ENCODE assay signal across 1 cellular context in the genomic region with DNA sequence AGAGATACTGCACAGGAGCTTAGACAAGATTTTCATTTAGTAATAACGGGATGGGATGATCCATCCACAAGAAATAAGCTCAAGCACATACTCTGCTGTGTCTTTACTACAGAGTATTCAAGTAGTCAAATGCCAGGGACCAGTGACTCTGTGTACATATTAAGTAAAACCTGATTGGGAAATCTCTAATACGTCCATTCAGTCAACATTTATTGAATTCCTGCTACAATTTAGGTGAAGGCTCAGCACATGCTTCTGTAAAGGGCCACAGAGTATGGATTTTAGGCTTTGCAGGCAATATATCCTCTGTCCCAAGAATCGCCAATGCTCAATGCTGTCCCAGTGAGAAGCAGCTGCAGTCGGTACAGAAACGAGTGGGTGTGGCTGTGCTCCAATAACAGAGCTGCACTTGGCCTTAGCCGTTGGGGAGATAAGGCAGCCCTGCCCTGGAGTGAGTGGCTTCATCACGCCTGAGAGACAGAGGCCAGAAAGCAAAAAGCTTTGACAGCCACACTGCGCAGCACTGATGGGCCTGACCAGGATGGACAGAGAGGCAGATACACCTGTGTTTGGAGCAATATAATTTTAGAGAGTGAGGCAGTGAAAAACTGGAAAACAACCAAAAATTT.
A peak's percentile ranks its signal among the peaks of the same experiment; 100 is the strongest.
TF ChIP-seq lines count a peak whose summit lies in the region.

No MANE protein-coding gene starts in this region.

TF ChIP-seq in K562, 482 proteins besides CTCF, POLR2A, EP300 and RAD21 (continued from another document and continues in another):
- TF ChIP-seq, protein P1, sequence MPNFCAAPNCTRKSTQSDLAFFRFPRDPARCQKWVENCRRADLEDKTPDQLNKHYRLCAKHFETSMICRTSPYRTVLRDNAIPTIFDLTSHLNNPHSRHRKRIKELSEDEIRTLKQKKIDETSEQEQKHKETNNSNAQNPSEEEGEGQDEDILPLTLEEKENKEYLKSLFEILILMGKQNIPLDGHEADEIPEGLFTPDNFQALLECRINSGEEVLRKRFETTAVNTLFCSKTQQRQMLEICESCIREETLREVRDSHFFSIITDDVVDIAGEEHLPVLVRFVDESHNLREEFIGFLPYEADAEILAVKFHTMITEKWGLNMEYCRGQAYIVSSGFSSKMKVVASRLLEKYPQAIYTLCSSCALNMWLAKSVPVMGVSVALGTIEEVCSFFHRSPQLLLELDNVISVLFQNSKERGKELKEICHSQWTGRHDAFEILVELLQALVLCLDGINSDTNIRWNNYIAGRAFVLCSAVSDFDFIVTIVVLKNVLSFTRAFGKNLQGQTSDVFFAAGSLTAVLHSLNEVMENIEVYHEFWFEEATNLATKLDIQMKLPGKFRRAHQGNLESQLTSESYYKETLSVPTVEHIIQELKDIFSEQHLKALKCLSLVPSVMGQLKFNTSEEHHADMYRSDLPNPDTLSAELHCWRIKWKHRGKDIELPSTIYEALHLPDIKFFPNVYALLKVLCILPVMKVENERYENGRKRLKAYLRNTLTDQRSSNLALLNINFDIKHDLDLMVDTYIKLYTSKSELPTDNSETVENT (CRISPR knock-in tag; IDR thresholded peaks at IDR 0.05) = no peak
- TF ChIP-seq NUFIP1 (IDR thresholded peaks at IDR 0.05; ENCODE audit: partially characterized antibody) (no peak), ZNF584 (CRISPR knock-in tag; IDR thresholded peaks at IDR 0.05; ENCODE audit: low read depth) (no peak), ATF1 (CRISPR knock-in tag; IDR thresholded peaks at IDR 0.05) (no peak), ATF1 (tag; IDR thresholded peaks at IDR 0.05) (0 out of 2 replicates have a peak, but pooled peaks have one; percentile 17), GABPB1 (CRISPR knock-in tag; IDR thresholded peaks at IDR 0.05) (no peak), ZNF134 (CRISPR knock-in tag; conservative IDR thresholded peaks at IDR 0.05) (no peak), ZNF655 (CRISPR knock-in tag; IDR thresholded peaks at IDR 0.05) (no peak), HNRNPK (IDR thresholded peaks at IDR 0.05; ENCODE audit: low read depth, low read length, poor library complexity, severe bottlenecking) (no peak), ZNF212 (CRISPR knock-in tag; IDR thresholded peaks at IDR 0.05) (no peak), CBFB (CRISPR knock-in tag; IDR thresholded peaks at IDR 0.05) (no peak), CSDE1 (IDR thresholded peaks at IDR 0.05) (no peak), BRF1 (IDR thresholded peaks at IDR 0.05; ENCODE audit: borderline replicate concordance, extremely low read depth, insufficient read length) (no peak), GATA2 (CRISPR knock-in tag; IDR thresholded peaks at IDR 0.05) (peak; percentile 54), EGR1 (conservative IDR thresholded peaks at IDR 0.05) (peak; percentile 64), ZFPM2 (CRISPR knock-in tag; IDR thresholded peaks at IDR 0.05) (no peak), KHSRP (IDR thresholded peaks at IDR 0.05) (no peak), ZFP30 (CRISPR knock-in tag; IDR thresholded peaks at IDR 0.05; ENCODE audit: borderline replicate concordance) (no peak), ZNF512 (tag; IDR thresholded peaks at IDR 0.05) (no peak), RB1 (IDR thresholded peaks at IDR 0.05; ENCODE audit: low read depth) (0 out of 2 replicates have a peak, but pooled peaks have one; percentile 20), MAZ (CRISPR knock-in tag; conservative IDR thresholded peaks at IDR 0.05 in 1 of 2, IDR thresholded peaks at IDR 0.05 in 1 of 2) (no peak), ARID2 (IDR thresholded peaks at IDR 0.05) (no peak), HCFC1 (IDR thresholded peaks at IDR 0.05; ENCODE audit: low read depth, low read length) (no peak), CCNT2 (IDR thresholded peaks at IDR 0.05; ENCODE audit: borderline replicate concordance, extremely low read depth, insufficient read length, low read depth, low read length) (no peak), POLR3G (IDR thresholded peaks at IDR 0.05; ENCODE audit: extremely low read depth, insufficient read length, insufficient replicate concordance) (no peak), ZNF263 (CRISPR knock-in tag; IDR thresholded peaks at IDR 0.05; ENCODE audit: borderline replicate concordance) (no peak), SOX6 (IDR thresholded peaks at IDR 0.05) (0 out of 2 replicates have a peak, but pooled peaks have one; percentile 26), CXXC5 (CRISPR knock-in tag; IDR thresholded peaks at IDR 0.05) (no peak), ETV1 (tag; conservative IDR thresholded peaks at IDR 0.05; ENCODE audit: low read depth) (no peak), ZBTB8A (IDR thresholded peaks at IDR 0.05; ENCODE audit: partially characterized antibody) (no peak), MNT (conservative IDR thresholded peaks at IDR 0.05) (0 out of 4 replicates have a peak, but pooled peaks of 1 of the 2 experiments have one; percentile 23), RHOXF2B (CRISPR knock-in tag; conservative IDR thresholded peaks at IDR 0.05) (no peak), CTBP1 (IDR thresholded peaks at IDR 0.05; ENCODE audit: borderline replicate concordance) (peak; percentile 54; the same call in 1 of the 2 replicates)
- TF ChIP-seq, protein P2, sequence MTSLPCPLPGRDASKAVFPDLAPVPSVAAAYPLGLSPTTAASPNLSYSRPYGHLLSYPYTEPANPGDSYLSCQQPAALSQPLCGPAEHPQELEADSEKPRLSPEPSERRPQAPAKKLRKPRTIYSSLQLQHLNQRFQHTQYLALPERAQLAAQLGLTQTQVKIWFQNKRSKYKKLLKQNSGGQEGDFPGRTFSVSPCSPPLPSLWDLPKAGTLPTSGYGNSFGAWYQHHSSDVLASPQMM (CRISPR knock-in tag; IDR thresholded peaks at IDR 0.05) = no peak
- TF ChIP-seq, protein P3, sequence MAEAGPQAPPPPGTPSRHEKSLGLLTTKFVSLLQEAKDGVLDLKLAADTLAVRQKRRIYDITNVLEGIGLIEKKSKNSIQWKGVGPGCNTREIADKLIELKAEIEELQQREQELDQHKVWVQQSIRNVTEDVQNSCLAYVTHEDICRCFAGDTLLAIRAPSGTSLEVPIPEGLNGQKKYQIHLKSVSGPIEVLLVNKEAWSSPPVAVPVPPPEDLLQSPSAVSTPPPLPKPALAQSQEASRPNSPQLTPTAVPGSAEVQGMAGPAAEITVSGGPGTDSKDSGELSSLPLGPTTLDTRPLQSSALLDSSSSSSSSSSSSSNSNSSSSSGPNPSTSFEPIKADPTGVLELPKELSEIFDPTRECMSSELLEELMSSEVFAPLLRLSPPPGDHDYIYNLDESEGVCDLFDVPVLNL (CRISPR knock-in tag; IDR thresholded peaks at IDR 0.05; ENCODE audit: low read depth) = no peak
- TF ChIP-seq, protein P4, sequence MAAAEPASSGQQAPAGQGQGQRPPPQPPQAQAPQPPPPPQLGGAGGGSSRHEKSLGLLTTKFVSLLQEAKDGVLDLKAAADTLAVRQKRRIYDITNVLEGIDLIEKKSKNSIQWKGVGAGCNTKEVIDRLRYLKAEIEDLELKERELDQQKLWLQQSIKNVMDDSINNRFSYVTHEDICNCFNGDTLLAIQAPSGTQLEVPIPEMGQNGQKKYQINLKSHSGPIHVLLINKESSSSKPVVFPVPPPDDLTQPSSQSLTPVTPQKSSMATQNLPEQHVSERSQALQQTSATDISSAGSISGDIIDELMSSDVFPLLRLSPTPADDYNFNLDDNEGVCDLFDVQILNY (CRISPR knock-in tag; IDR thresholded peaks at IDR 0.05) = no peak
- TF ChIP-seq, protein P5, sequence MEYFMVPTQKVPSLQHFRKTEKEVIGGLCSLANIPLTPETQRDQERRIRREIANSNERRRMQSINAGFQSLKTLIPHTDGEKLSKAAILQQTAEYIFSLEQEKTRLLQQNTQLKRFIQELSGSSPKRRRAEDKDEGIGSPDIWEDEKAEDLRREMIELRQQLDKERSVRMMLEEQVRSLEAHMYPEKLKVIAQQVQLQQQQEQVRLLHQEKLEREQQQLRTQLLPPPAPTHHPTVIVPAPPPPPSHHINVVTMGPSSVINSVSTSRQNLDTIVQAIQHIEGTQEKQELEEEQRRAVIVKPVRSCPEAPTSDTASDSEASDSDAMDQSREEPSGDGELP (CRISPR knock-in tag; IDR thresholded peaks at IDR 0.05; ENCODE audit: borderline replicate concordance) = peak; percentile 40; the same call in 1 of the 2 replicates
